In genomic region chr17:80251966-80252365, GRCh38 we compare ENCODE assay signal across 27 cellular contexts. TPM values are rescaled to one million over a fixed set of nuclear protein-coding genes. Genes with fewer than 3 reads are reported as not detected.
A peak's percentile ranks its signal among the peaks of the same experiment; 100 is the strongest.
DNase-seq lines count a peak whose midpoint lies in the region; ATAC-seq and FAIRE-seq lines count a peak whose summit lies in the region.
"Had no signal": no experiment of that assay in that cellular context is flagged by ENCODE, and none has a peak within 500 bp of the region (broad histone marks: within the 10 kb centered on the region; RNA-seq: fewer than 3 reads in every experiment).

No MANE protein-coding gene starts in this region.

- peaks cover 6% of the 10 kb centered on the region for H3K36me3 Mint-ChIP-seq in activated T-cell treated with anti-CD3 and anti-CD28 coated beads, Interleukin-2, amount 50 U/mL, for 24 hours (ENCODE audit: low read depth)
- no peaks in the 10 kb centered on the region for H3K36me3 Mint-ChIP-seq in activated T-helper 2 cell treated with anti-CD3 and anti-CD28 coated beads, Interferon-gamma antibody, Interleukin-2, Interleukin-4, amounts not matched to agents 10 μg/mL and 5 μg/mL and 100 μg/mL, durations not matched to agents 14 hours and 24 hours and 36 hours (ENCODE audit: low read depth)
- H3K36me3 Mint-ChIP-seq in stimulated activated effector memory CD8-positive, alpha-beta T cell treated with anti-CD3 and anti-CD28 coated beads, Interleukin-12 subunit alpha, Interleukin-12 subunit beta, amount 100 ng/mL, for 72 hours: peaks cover 22% of the 10 kb centered on the region
- H3K36me3 Mint-ChIP-seq: activated naive CD8-positive, alpha-beta T cell treated with anti-CD3 and anti-CD28 coated beads, Interleukin-2, amount 10 ng/mL, durations not matched to agents 7 days and 5 days had no signal

- ATAC-seq in stimulated activated effector memory CD8-positive, alpha-beta T cell treated with anti-CD3 and anti-CD28 coated beads, Interleukin-12 subunit alpha, Interleukin-12 subunit beta, amount 100 ng/mL, for 72 hours: no peak
- no peak for ATAC-seq in left lobe of liver
- ATAC-seq: gastrocnemius medialis, psoas muscle had no signal

- DNase-seq in activated T-cell treated with anti-CD3 and anti-CD28 coated beads, Interleukin-2, amount 50 U/mL, for 24 hours: no peak
- DNase-seq in activated T-cell treated with anti-CD3 and anti-CD28 coated beads, Interleukin-2, amount 50 U/mL, for 48 hours: no peak
- peak; percentile 33 for DNase-seq in D341Med (ENCODE audit: low spot score)
- DNase-seq in activated T-helper 2 cell treated with anti-CD3 and anti-CD28 coated beads, Interferon-gamma antibody, Interleukin-2, Interleukin-4, amounts not matched to agents 10 μg/mL and 5 μg/mL and 100 μg/mL, durations not matched to agents 14 hours and 24 hours and 36 hours (ENCODE audit: low spot score): no peak
- DNase-seq in stimulated activated effector memory CD8-positive, alpha-beta T cell treated with anti-CD3 and anti-CD28 coated beads, Interleukin-12 subunit alpha, Interleukin-12 subunit beta, amount 100 ng/mL, for 72 hours (ENCODE audit: low spot score in 2 of 2): no peak
- DNase-seq in small intestine: no peak
- no peak for DNase-seq in occipital lobe (lab: John Stamatoyannopoulos, UW)
- no peak for DNase-seq in left lobe of liver (ENCODE audit: low spot score)
- DNase-seq: activated CD4-positive, alpha-beta T cell treated with anti-CD3 and anti-CD28 coated beads for 48 hours; activated naive CD8-positive, alpha-beta T cell treated with anti-CD3 and anti-CD28 coated beads, Interleukin-2, amount 10 ng/mL, durations not matched to agents 7 days and 5 days; BE2C; COR-L47; DMS79; gastrocnemius medialis; GDM1; left cardiac atrium; mammary epithelial cell; NCI-H1436; NCI-H2081 treated with DMSO at 0.1 percent for 48 hours; NCI-H774 had no signal

- H3K9me3 Mint-ChIP-seq in activated T-cell treated with anti-CD3 and anti-CD28 coated beads, Interleukin-2, amount 50 U/mL, for 24 hours: no peaks in the 10 kb centered on the region
- H3K9me3 Mint-ChIP-seq in activated T-helper 2 cell treated with anti-CD3 and anti-CD28 coated beads, Interferon-gamma antibody, Interleukin-2, Interleukin-4, amounts not matched to agents 10 μg/mL and 5 μg/mL and 100 μg/mL, durations not matched to agents 14 hours and 24 hours and 36 hours: no peaks in the 10 kb centered on the region
- no peaks in the 10 kb centered on the region for H3K9me3 Mint-ChIP-seq in stimulated activated effector memory CD8-positive, alpha-beta T cell treated with anti-CD3 and anti-CD28 coated beads, Interleukin-12 subunit alpha, Interleukin-12 subunit beta, amount 100 ng/mL, for 72 hours
- H3K9me3 Mint-ChIP-seq: activated naive CD8-positive, alpha-beta T cell treated with anti-CD3 and anti-CD28 coated beads, Interleukin-2, amount 10 ng/mL, durations not matched to agents 7 days and 5 days; central memory CD8-positive, alpha-beta T cell; stimulated activated naive CD8-positive, alpha-beta T cell treated with anti-CD3 and anti-CD28 coated beads, Interleukin-15, Interleukin-2, amounts not matched to agents 100 ng/mL and 50 ng/mL, for 24 hours had no signal

- no peak for FAIRE-seq in small intestine (lab: Jason Lieb, UNC)
- FAIRE-seq: GM19239 had no signal

- H3K36me3 ChIP-seq in small intestine (ENCODE audit: control insufficient read depth in 2 of 2, insufficient read depth in 2 of 2, low read length in 2 of 2): no peaks in the 10 kb centered on the region
- H3K36me3 ChIP-seq: BE2C had no signal

- H3K27ac Mint-ChIP-seq in activated T-cell treated with anti-CD3 and anti-CD28 coated beads, Interleukin-2, amount 50 U/mL, for 24 hours: peak overlapping the region; percentile 49
- H3K27ac Mint-ChIP-seq in activated T-helper 2 cell treated with anti-CD3 and anti-CD28 coated beads, Interferon-gamma antibody, Interleukin-2, Interleukin-4, amounts not matched to agents 10 μg/mL and 5 μg/mL and 100 μg/mL, durations not matched to agents 14 hours and 24 hours and 36 hours: peak overlapping the region; percentile 15
- peak overlapping the region; percentile 67 for H3K27ac Mint-ChIP-seq in stimulated activated effector memory CD8-positive, alpha-beta T cell treated with anti-CD3 and anti-CD28 coated beads, Interleukin-12 subunit alpha, Interleukin-12 subunit beta, amount 100 ng/mL, for 72 hours
- H3K27ac Mint-ChIP-seq: activated naive CD8-positive, alpha-beta T cell treated with anti-CD3 and anti-CD28 coated beads, Interleukin-2, amount 10 ng/mL, durations not matched to agents 7 days and 5 days had no signal

- H3K27me3 ChIP-seq in small intestine (ENCODE audit: control insufficient read depth in 2 of 2, insufficient read depth in 2 of 2, low read length in 2 of 2): no peaks in the 10 kb centered on the region
- H3K27me3 ChIP-seq: BE2C, gastrocnemius medialis, hepatocyte had no signal

- no peaks in the 10 kb centered on the region for H3K27me3 Mint-ChIP-seq in activated T-cell treated with anti-CD3 and anti-CD28 coated beads, Interleukin-2, amount 50 U/mL, for 24 hours
- no peaks in the 10 kb centered on the region for H3K27me3 Mint-ChIP-seq in activated T-helper 2 cell treated with anti-CD3 and anti-CD28 coated beads, Interferon-gamma antibody, Interleukin-2, Interleukin-4, amounts not matched to agents 10 μg/mL and 5 μg/mL and 100 μg/mL, durations not matched to agents 14 hours and 24 hours and 36 hours (ENCODE audit: low read depth)
- H3K27me3 Mint-ChIP-seq: activated naive CD8-positive, alpha-beta T cell treated with anti-CD3 and anti-CD28 coated beads, Interleukin-2, amount 10 ng/mL, durations not matched to agents 7 days and 5 days; central memory CD8-positive, alpha-beta T cell; stimulated activated naive CD8-positive, alpha-beta T cell treated with anti-CD3 and anti-CD28 coated beads, Interleukin-15, Interleukin-2, amounts not matched to agents 100 ng/mL and 50 ng/mL, for 24 hours had no signal

- WGBS in small intestine, 3 donors: 92 to 95% (median 94%) methylated on average over 11 of the region's 11 CpGs

- no peak overlapping the region for H3K4me3 ChIP-seq in small intestine (ENCODE audit: low read depth in 1 of 2, low read length in 2 of 2)
- H3K4me3 ChIP-seq: gastrocnemius medialis, hepatocyte, psoas muscle, thoracic aorta had no signal

- H3K9me3 ChIP-seq in small intestine (ENCODE audit: control insufficient read depth, low read depth): no peaks in the 10 kb centered on the region
- H3K9me3 ChIP-seq: BE2C, gastrocnemius medialis, psoas muscle, thoracic aorta had no signal

- peaks cover 51% of the 10 kb centered on the region for H3K4me1 Mint-ChIP-seq in activated T-cell treated with anti-CD3 and anti-CD28 coated beads, Interleukin-2, amount 50 U/mL, for 24 hours (ENCODE audit: low read depth)
- peaks cover 40% of the 10 kb centered on the region for H3K4me1 Mint-ChIP-seq in activated T-helper 2 cell treated with anti-CD3 and anti-CD28 coated beads, Interferon-gamma antibody, Interleukin-2, Interleukin-4, amounts not matched to agents 10 μg/mL and 5 μg/mL and 100 μg/mL, durations not matched to agents 14 hours and 24 hours and 36 hours (ENCODE audit: low read depth)
- H3K4me1 Mint-ChIP-seq in stimulated activated effector memory CD8-positive, alpha-beta T cell treated with anti-CD3 and anti-CD28 coated beads, Interleukin-12 subunit alpha, Interleukin-12 subunit beta, amount 100 ng/mL, for 72 hours: peaks cover 37% of the 10 kb centered on the region

- H3K4me3 Mint-ChIP-seq in activated T-cell treated with anti-CD3 and anti-CD28 coated beads, Interleukin-2, amount 50 U/mL, for 24 hours: no peak overlapping the region
- no peak overlapping the region for H3K4me3 Mint-ChIP-seq in activated T-helper 2 cell treated with anti-CD3 and anti-CD28 coated beads, Interferon-gamma antibody, Interleukin-2, Interleukin-4, amounts not matched to agents 10 μg/mL and 5 μg/mL and 100 μg/mL, durations not matched to agents 14 hours and 24 hours and 36 hours (ENCODE audit: low read depth)
- no peak overlapping the region for H3K4me3 Mint-ChIP-seq in stimulated activated effector memory CD8-positive, alpha-beta T cell treated with anti-CD3 and anti-CD28 coated beads, Interleukin-12 subunit alpha, Interleukin-12 subunit beta, amount 100 ng/mL, for 72 hours
- H3K4me3 Mint-ChIP-seq: activated naive CD8-positive, alpha-beta T cell treated with anti-CD3 and anti-CD28 coated beads, Interleukin-2, amount 10 ng/mL, durations not matched to agents 7 days and 5 days; stimulated activated naive CD8-positive, alpha-beta T cell treated with anti-CD3 and anti-CD28 coated beads, Interleukin-15, Interleukin-2, amounts not matched to agents 100 ng/mL and 50 ng/mL, for 24 hours had no signal

- H3K27ac ChIP-seq in small intestine (ENCODE audit: low read depth in 1 of 2, low read length in 1 of 2): no peak overlapping the region
- H3K27ac ChIP-seq: gastrocnemius medialis, hepatocyte, KMS-11, psoas muscle, thoracic aorta had no signal

- peaks cover 0 to 3% of the 10 kb centered on the region in 2 donors for H3K4me1 ChIP-seq in small intestine (ENCODE audit: control insufficient read depth in 2 of 2, insufficient read depth in 1 of 2, low read depth in 1 of 2, low read length in 1 of 2)
- H3K4me1 ChIP-seq: BE2C had no signal

- intact Hi-C loops in activated T-helper 2 cell treated with anti-CD3 and anti-CD28 coated beads, Interferon-gamma antibody, Interleukin-2, Interleukin-4, amounts not matched to agents 10 μg/mL and 5 μg/mL and 100 μg/mL, durations not matched to agents 14 hours and 24 hours and 36 hours (cut with micrococcal nuclease): no loop called here

RNA-seq across cellular contexts. Expression of gene RNF213, which starts 8.7 kb away (rescaled TPM):
- 297 and 309 TPM in 2 replicates for total RNA-seq in activated T-helper 2 cell treated with anti-CD3 and anti-CD28 coated beads, Interferon-gamma antibody, Interleukin-2, Interleukin-4, amounts not matched to agents 10 μg/mL and 5 μg/mL and 100 μg/mL, durations not matched to agents 14 hours and 24 hours and 36 hours
- 10 to 100 TPM; 35.4 to 54.3 (median 51.6) TPM for polyA plus RNA-seq in small intestine
- 17.5 TPM for total RNA-seq in occipital lobe
- total RNA-seq in left lobe of liver: 59.8 TPM

RNA-seq across cellular contexts. Expression of gene SLC26A11, which starts 31.7 kb away (rescaled TPM):
- total RNA-seq in activated T-helper 2 cell treated with anti-CD3 and anti-CD28 coated beads, Interferon-gamma antibody, Interleukin-2, Interleukin-4, amounts not matched to agents 10 μg/mL and 5 μg/mL and 100 μg/mL, durations not matched to agents 14 hours and 24 hours and 36 hours: 9.7 TPM in 2 replicates
- 1 to 10 TPM; 7.3 to 8.7 (median 8.1) TPM for polyA plus RNA-seq in small intestine
- total RNA-seq in occipital lobe (4.8 TPM), left lobe of liver (6.7 TPM)

RNA-seq across cellular contexts. Expression of gene SGSH, which starts 31.8 kb away (rescaled TPM):
- total RNA-seq in activated T-helper 2 cell treated with anti-CD3 and anti-CD28 coated beads, Interferon-gamma antibody, Interleukin-2, Interleukin-4, amounts not matched to agents 10 μg/mL and 5 μg/mL and 100 μg/mL, durations not matched to agents 14 hours and 24 hours and 36 hours: 25.5 and 29.0 TPM in 2 replicates
- polyA plus RNA-seq in small intestine: 10 to 100 TPM; 24.4 to 38.4 (median 30.6) TPM
- total RNA-seq in occipital lobe (1.9 TPM), left lobe of liver (25.6 TPM)

Comparison
In these comparisons a context has a peak if more than half of its experiments do, and no peak if none do; other contexts are left out.
1. H3K27ac Mint-ChIP-seq: peak in every context shown above with its lines; median percentile 67 in stimulated activated effector memory CD8-positive, alpha-beta T cell treated with anti-CD3 and anti-CD28 coated beads, Interleukin-12 subunit alpha, Interleukin-12 subunit beta, amount 100 ng/mL, for 72 hours; 49 in activated T-cell treated with anti-CD3 and anti-CD28 coated beads, Interleukin-2, amount 50 U/mL, for 24 hours; 15 in activated T-helper 2 cell treated with anti-CD3 and anti-CD28 coated beads, Interferon-gamma antibody, Interleukin-2, Interleukin-4, amounts not matched to agents 10 μg/mL and 5 μg/mL and 100 μg/mL, durations not matched to agents 14 hours and 24 hours and 36 hours.